In genomic region chr5:173329370-173330150, GRCh38 we compare ENCODE assay signal across 1 cellular context.
TF ChIP-seq lines count a peak whose summit lies in the region.

No MANE protein-coding gene starts in this region.

TF ChIP-seq in IMR-90, 13 proteins besides CTCF, POLR2A, EP300 and RAD21 (continued from another document):
- no peak for TF ChIP-seq ELK1 (IDR thresholded peaks at IDR 0.05; ENCODE audit: borderline replicate concordance, low read depth, low read length)
TF ChIP-seq in IMR-90: peak in this region for 2.
